ENCODE assay signal across 24 cellular contexts in genomic region chr11:44759743-44760476, GRCh38. TPM values are rescaled to one million over a fixed set of nuclear protein-coding genes. Genes with fewer than 3 reads are reported as not detected.
DNase-seq lines count a peak whose midpoint lies in the region; ATAC-seq and TF ChIP-seq lines count a peak whose summit lies in the region.
"Had no signal": no experiment of that assay in that cellular context is flagged by ENCODE, and none has a peak within 500 bp of the region (broad histone marks: within the 10 kb centered on the region; RNA-seq: fewer than 3 reads in every experiment).

No MANE protein-coding gene starts in this region.

- DNase-seq in CD4-positive, alpha-beta memory T cell, result no peak
- DNase-seq in right atrium auricular region (ENCODE audit: low spot score), result peak; percentile 44
- no peak for DNase-seq in osteoblast (ENCODE audit: insufficient read length, low spot score, missing footprints)
- no peak for DNase-seq in activated CD8-positive, alpha-beta T cell treated with anti-CD3 and anti-CD28 coated beads for 36 hours
- DNase-seq in GM13976 (ENCODE audit: low spot score), result no peak
- no peak for DNase-seq in cerebellum (ENCODE audit: low spot score)
- DNase-seq in HK-2 (ENCODE audit: unreplicated experiment), result no peak
- DNase-seq: activated CD4-positive, alpha-beta T cell treated with anti-CD3 and anti-CD28 coated beads, Interleukin-2, amount 10 ng/mL, durations not matched to agents 7 days and 5 days; anterior cingulate cortex; DMS79; GDM1; H7; NCI-H1048; NCI-H187; NCI-H69; psoas muscle; SIG-M5; stimulated activated CD4-positive, alpha-beta T cell treated with anti-CD3 and anti-CD28 coated beads, Interleukin-2, amount 100 ng/mL, for 24 hours had no signal

- POLR2A ChIA-PET in CD4-positive, alpha-beta memory T cell (lab: Charles Lee; ENCODE audit: partially characterized antibody), result interaction anchor here (0.6 kb wide), 1 partner anchor 9 kb away, joined by 3 read pairs; no protein-coding TSS in a partner anchor
- POLR2A ChIA-PET in activated CD8-positive, alpha-beta T cell treated with anti-CD3 and anti-CD28 coated beads for 36 hours (lab: Charles Lee), result no interaction called here

- intact Hi-C loops in CD4-positive, alpha-beta memory T cell (cut with micrococcal nuclease), result no loop called here
- intact Hi-C loops in activated CD8-positive, alpha-beta T cell treated with anti-CD3 and anti-CD28 coated beads for 36 hours (cut with micrococcal nuclease), result no loop called here

- H3K27ac Mint-ChIP-seq in CD4-positive, alpha-beta memory T cell, result peak overlapping the region in 4 of 7 donors; percentile 0 to 81 (median 22)
- peak overlapping the region; percentile 5 to 99 (median 55) for H3K27ac Mint-ChIP-seq in brain
- H3K27ac Mint-ChIP-seq in activated CD8-positive, alpha-beta T cell treated with anti-CD3 and anti-CD28 coated beads for 36 hours, result no peak overlapping the region
- H3K27ac Mint-ChIP-seq: activated CD4-positive, alpha-beta T cell treated with anti-CD3 and anti-CD28 coated beads, Interleukin-2, amount 10 ng/mL, durations not matched to agents 7 days and 5 days; activated naive CD4-positive, alpha-beta T cell treated with anti-CD3 and anti-CD28 coated beads, Interleukin-2, amount 50 U/mL, for 72 hours; activated T-helper 1 cell treated with anti-CD3 and anti-CD28 coated beads, Interleukin-12 subunit alpha, Interleukin-12 subunit beta, Interleukin-2, Interleukin-4 antibody, amounts not matched to agents 30 ng/mL and 10 ng/mL and 1 ng/mL, durations not matched to agents 14 hours and 24 hours and 36 hours; type B pancreatic cell; WTC11 had no signal

- no peaks in the 10 kb centered on the region for H3K9me3 ChIP-seq in CD4-positive, alpha-beta memory T cell (ENCODE audit: control insufficient read depth in 1 of 2, low read length in 2 of 2)
- peaks cover 0 to 9% of the 10 kb centered on the region in 2 donors for H3K9me3 ChIP-seq in right atrium auricular region
- H3K9me3 ChIP-seq in osteoblast (ENCODE audit: low read depth, low read length), result no peaks in the 10 kb centered on the region
- H3K9me3 ChIP-seq: psoas muscle had no signal

- H3K27me3 ChIP-seq in CD4-positive, alpha-beta memory T cell (ENCODE audit: insufficient read depth, low read length), result no peaks in the 10 kb centered on the region
- H3K27me3 ChIP-seq in right atrium auricular region (no peaks in the 10 kb centered on the region), osteoblast (ENCODE audit: insufficient read depth, low read length) (no peaks in the 10 kb centered on the region)

- H3K9me3 Mint-ChIP-seq in CD4-positive, alpha-beta memory T cell, result peaks cover 0 to 18% (median 8%) of the 10 kb centered on the region in 8 donors
- peaks cover 3 to 31% (median 21%) of the 10 kb centered on the region in 5 experiments for H3K9me3 Mint-ChIP-seq in brain
- H3K9me3 Mint-ChIP-seq in activated CD8-positive, alpha-beta T cell treated with anti-CD3 and anti-CD28 coated beads for 36 hours, result peaks cover 9% of the 10 kb centered on the region

- no peaks in the 10 kb centered on the region for H3K27me3 Mint-ChIP-seq in CD4-positive, alpha-beta memory T cell
- H3K27me3 Mint-ChIP-seq in brain, result peaks cover 4% of the 10 kb centered on the region
- peaks cover 3% of the 10 kb centered on the region for H3K27me3 Mint-ChIP-seq in activated CD8-positive, alpha-beta T cell treated with anti-CD3 and anti-CD28 coated beads for 36 hours
- H3K27me3 Mint-ChIP-seq: type B pancreatic cell had no signal

- no peak overlapping the region for H3K4me3 ChIP-seq in CD4-positive, alpha-beta memory T cell (ENCODE audit: low read length in 2 of 2)
- H3K4me3 ChIP-seq in right atrium auricular region (no peak overlapping the region), osteoblast (ENCODE audit: insufficient read depth, low read length) (no peak overlapping the region)
- H3K4me3 ChIP-seq: psoas muscle had no signal

- TF ChIP-seq CTCF in brain (conservative IDR thresholded peaks at IDR 0.05) (no peak), right atrium auricular region (IDR thresholded peaks at IDR 0.05) (no peak), osteoblast (IDR thresholded peaks at IDR 0.05; ENCODE audit: extremely low read depth, low read depth, low read length) (no peak), GM13976 (IDR thresholded peaks at IDR 0.05; ENCODE audit: borderline replicate concordance, control extremely low read depth, extremely low read depth, insufficient read depth, missing control alignments) (no peak)
- TF ChIP-seq CTCF in activated CD8-positive, alpha-beta T cell treated with anti-CD3 and anti-CD28 coated beads for 36 hours (IDR thresholded peaks at IDR 0.05), result no peak

- H3K36me3 Mint-ChIP-seq in CD4-positive, alpha-beta memory T cell, result peaks cover 33% of the 10 kb centered on the region in 2 donors
- H3K36me3 Mint-ChIP-seq in brain, result peaks cover 41% of the 10 kb centered on the region
- H3K36me3 Mint-ChIP-seq in activated CD8-positive, alpha-beta T cell treated with anti-CD3 and anti-CD28 coated beads for 36 hours (ENCODE audit: low read depth), result peaks cover 4% of the 10 kb centered on the region

- no peak overlapping the region for H3K27ac ChIP-seq in CD4-positive, alpha-beta memory T cell (ENCODE audit: low read depth, low read length)
- peak overlapping the region; percentile 83 to 90 for H3K27ac ChIP-seq in right atrium auricular region
- peak overlapping the region; percentile 12 for H3K27ac ChIP-seq in osteoblast (ENCODE audit: low read depth, low read length)
- H3K27ac ChIP-seq: psoas muscle had no signal

- peaks cover 9% of the 10 kb centered on the region for H3K36me3 ChIP-seq in CD4-positive, alpha-beta memory T cell (ENCODE audit: insufficient read depth, low read length)
- no peaks in the 10 kb centered on the region for H3K36me3 ChIP-seq in right atrium auricular region
- no peaks in the 10 kb centered on the region for H3K36me3 ChIP-seq in osteoblast (ENCODE audit: insufficient read depth, low read length)

- H3K4me1 Mint-ChIP-seq in CD4-positive, alpha-beta memory T cell, result peaks cover 17 to 50% (median 30%) of the 10 kb centered on the region in 4 donors
- peaks cover 81% of the 10 kb centered on the region for H3K4me1 Mint-ChIP-seq in brain
- peaks cover 7% of the 10 kb centered on the region for H3K4me1 Mint-ChIP-seq in activated CD8-positive, alpha-beta T cell treated with anti-CD3 and anti-CD28 coated beads for 36 hours (ENCODE audit: low read depth)
- H3K4me1 Mint-ChIP-seq: activated CD4-positive, alpha-beta T cell treated with anti-CD3 and anti-CD28 coated beads, Interleukin-2, amount 10 ng/mL, durations not matched to agents 7 days and 5 days had no signal

- no peaks in the 10 kb centered on the region for H4K20me1 ChIP-seq in osteoblast (ENCODE audit: insufficient read depth, low read length)

- H2AFZ ChIP-seq in osteoblast (ENCODE audit: low read length), result no peak overlapping the region

- in situ Hi-C loops in GM13976 (cut with MboI; ENCODE audit: low sequenced_read_pairs, unreplicated experiment), result no loop called here

- CTCF ChIA-PET in CD4-positive, alpha-beta memory T cell (lab: Charles Lee; ENCODE audit: partially characterized antibody), result interaction anchor here (1.6 to 3.0 kb wide), 4 partner anchors 15 to 138 kb away, joined by 4 to 11 read pairs (median 8); no protein-coding TSS in a partner anchor
- CTCF ChIA-PET in activated CD8-positive, alpha-beta T cell treated with anti-CD3 and anti-CD28 coated beads for 36 hours (lab: Charles Lee), result interaction anchor here (0.9 to 2.1 kb wide), 3 partner anchors 15 to 151 kb away, joined by 3 to 10 read pairs (median 7); no protein-coding TSS in a partner anchor

- no peaks in the 10 kb centered on the region for H3K4me1 ChIP-seq in CD4-positive, alpha-beta memory T cell (ENCODE audit: insufficient read depth, low read length)
- H3K4me1 ChIP-seq in right atrium auricular region (peaks cover 0 to 72% of the 10 kb centered on the region in 2 donors), osteoblast (ENCODE audit: insufficient read depth, low read length) (peaks cover 42% of the 10 kb centered on the region)

- H3K79me2 ChIP-seq in osteoblast (ENCODE audit: insufficient read depth, low read length), result no peaks in the 10 kb centered on the region

- H3K4me3 Mint-ChIP-seq in CD4-positive, alpha-beta memory T cell, result peak overlapping the region in 1 of 8 donors; percentile 10
- H3K4me3 Mint-ChIP-seq in brain, result peak overlapping the region in 2 of 5 experiments; percentile 2 to 15
- no peak overlapping the region for H3K4me3 Mint-ChIP-seq in activated CD8-positive, alpha-beta T cell treated with anti-CD3 and anti-CD28 coated beads for 36 hours
- H3K4me3 Mint-ChIP-seq: activated CD4-positive, alpha-beta T cell treated with anti-CD3 and anti-CD28 coated beads, Interleukin-2, amount 10 ng/mL, durations not matched to agents 7 days and 5 days; activated T-helper 1 cell treated with anti-CD3 and anti-CD28 coated beads, Interleukin-12 subunit alpha, Interleukin-12 subunit beta, Interleukin-2, Interleukin-4 antibody, amounts not matched to agents 30 ng/mL and 10 ng/mL and 1 ng/mL, durations not matched to agents 14 hours and 24 hours and 36 hours; type B pancreatic cell; WTC11 had no signal

- ATAC-seq in activated CD8-positive, alpha-beta T cell treated with anti-CD3 and anti-CD28 coated beads for 36 hours, result no peak
- ATAC-seq: activated naive CD4-positive, alpha-beta T cell treated with anti-CD3 and anti-CD28 coated beads, Interleukin-2, amount 50 U/mL, for 72 hours; WTC11 had no signal

- no peak overlapping the region for H3K4me2 ChIP-seq in osteoblast (ENCODE audit: insufficient read depth, low read length)

RNA-seq across cellular contexts. Expression of gene TSPAN18, which starts 33.1 kb away (rescaled TPM):
- total RNA-seq in CD4-positive, alpha-beta memory T cell, result 10 to 100 TPM; 17.1 to 19.3 TPM
- polyA plus RNA-seq in CD4-positive, alpha-beta memory T cell, result 10 to 100 TPM in 1 of 2 donors, 1 to 10 TPM in 1; 7.3 to 48.6 TPM
- polyA plus RNA-seq in brain (ENCODE audit: insufficient read depth, low read depth, low replicate concordance), result 3.3 TPM
- total RNA-seq in right atrium auricular region, result 10 to 100 TPM; 76.3 to 79.3 TPM
- 3.2 and 5.8 TPM in 2 replicates for total RNA-seq in osteoblast
- under 1 TPM; 0.85 to 0.92 TPM for total RNA-seq in activated CD8-positive, alpha-beta T cell treated with anti-CD3 and anti-CD28 coated beads for 36 hours
- 31.9 TPM for total RNA-seq in cerebellum
- total RNA-seq: HT-29 had no signal
